ENCODE assay signal across 1 cellular context in genomic region chr15:75151214-75152128, GRCh38.
TF ChIP-seq lines count a peak whose summit lies in the region.

No MANE protein-coding gene starts in this region.

TF ChIP-seq in HepG2, 621 proteins besides CTCF, POLR2A, EP300 and RAD21 (continued from another document):
- TF ChIP-seq E2F2 (CRISPR knock-in tag; IDR thresholded peaks at IDR 0.05; ENCODE audit: borderline replicate concordance) (no peak), DMTF1 (CRISPR knock-in tag; IDR thresholded peaks at IDR 0.05) (no peak), ZNF280B (CRISPR knock-in tag; IDR thresholded peaks at IDR 0.05; ENCODE audit: borderline replicate concordance) (no peak)
